Comparison of ENCODE assay signal across 34 cellular contexts in the genomic region with DNA sequence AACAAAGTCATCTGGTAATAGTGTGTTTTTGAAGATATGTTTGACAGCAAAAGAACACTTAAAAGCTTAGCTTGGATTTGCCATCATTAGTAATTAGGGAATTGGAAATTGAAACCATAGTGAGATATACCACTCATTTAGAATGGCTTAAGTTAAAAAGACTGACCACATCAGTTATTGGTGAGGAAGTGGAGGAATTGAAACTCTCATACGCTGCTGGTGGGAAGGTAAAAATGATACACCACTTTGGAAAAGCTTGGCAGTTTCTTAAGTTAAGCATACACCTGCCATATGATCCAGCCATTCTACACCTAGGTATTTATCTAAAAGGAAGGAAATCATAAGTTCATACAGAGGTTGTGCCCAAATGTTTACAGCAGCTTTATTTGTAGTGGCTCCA.
DNase-seq lines count a peak whose midpoint lies in the region; ATAC-seq, FAIRE-seq and TF ChIP-seq lines count a peak whose summit lies in the region.
"Had no signal": no experiment of that assay in that cellular context is flagged by ENCODE, and none has a peak within 500 bp of the region (broad histone marks: within the 10 kb centered on the region; RNA-seq: fewer than 3 reads in every experiment).

No MANE protein-coding gene starts in this region.

- CTCF ChIA-PET in A673 (lab: Charles Lee): interaction anchor here (0.7 kb wide), 1 partner anchor 8 kb away, joined by 3 read pairs; no protein-coding TSS in a partner anchor

- no peak overlapping the region for H3K4me3 ChIP-seq in left ventricle myocardium inferior
- H3K4me3 ChIP-seq in aorta (ENCODE audit: low read length in 2 of 2): no peak overlapping the region
- H3K4me3 ChIP-seq in A673 (ENCODE audit: low read depth, low read length, poor library complexity, severe bottlenecking): no peak overlapping the region
- H3K4me3 ChIP-seq: esophagus squamous epithelium, heart right ventricle, Peyer's patch, right atrium auricular region, smooth muscle cell, tibial nerve had no signal

- no peak for TF ChIP-seq CTCF in left ventricle myocardium inferior (IDR thresholded peaks at IDR 0.05; ENCODE audit: borderline replicate concordance)
- TF ChIP-seq CTCF in A673 (conservative IDR thresholded peaks at IDR 0.05; ENCODE audit: low read depth, low read length): no peak

- H3K9me3 ChIP-seq in left ventricle myocardium inferior (replicated peaks) (no peaks in the 10 kb centered on the region), aorta (ENCODE audit: control insufficient read depth, low read length) (no peaks in the 10 kb centered on the region), A673 (ENCODE audit: low read depth, low read length, poor library complexity, severe bottlenecking) (no peaks in the 10 kb centered on the region)
- H3K9me3 ChIP-seq: esophagus squamous epithelium, heart right ventricle, Peyer's patch, right atrium auricular region, tibial nerve had no signal

- 89 to 90% methylated on average over 1 of the region's 1 CpG for WGBS in aorta, 2 donors

- H3K27me3 ChIP-seq in left ventricle myocardium inferior (ENCODE audit: low read depth) (no peaks in the 10 kb centered on the region), aorta (ENCODE audit: control insufficient read depth in 1 of 2, insufficient read depth in 2 of 2, low read length in 1 of 2) (no peaks in the 10 kb centered on the region), A673 (replicated peaks; ENCODE audit: insufficient read depth, low read depth, low read length, poor library complexity) (no peaks in the 10 kb centered on the region)
- H3K27me3 ChIP-seq: esophagus squamous epithelium, heart right ventricle, Peyer's patch, right atrium auricular region, tibial nerve had no signal

- peaks cover 30% of the 10 kb centered on the region for H3K36me3 ChIP-seq in left ventricle myocardium inferior
- peaks cover 0 to 10% of the 10 kb centered on the region in 2 donors for H3K36me3 ChIP-seq in aorta (ENCODE audit: control insufficient read depth in 1 of 2, insufficient read depth in 2 of 2, low read length in 1 of 2)
- H3K36me3 ChIP-seq in A673 (ENCODE audit: insufficient read depth, low read length, poor library complexity, severe bottlenecking): peaks cover 6% of the 10 kb centered on the region

- intact Hi-C loops in left ventricle myocardium inferior (cut with micrococcal nuclease): no loop called here
- intact Hi-C loops in aorta (cut with DNase I): no loop called here
- intact Hi-C loops in A673 (cut with micrococcal nuclease; ENCODE audit: unreplicated experiment): no loop called here

- ATAC-seq in GM18909 (IDR thresholded peaks at IDR 0.05; ENCODE audit: poor library complexity, unreplicated experiment) (peak; percentile 40), HG02798 (IDR thresholded peaks at IDR 0.05; ENCODE audit: poor library complexity, unreplicated experiment) (peak; percentile 48), aorta (ENCODE audit: low FRiP score) (no peak)
- ATAC-seq: activated naive CD8-positive, alpha-beta T cell treated with anti-CD3 and anti-CD28 coated beads, Interleukin-2, amount 50 U/mL, for 24 hours had no signal

- POLR2A ChIA-PET in A673 (lab: Charles Lee; ENCODE audit: low non-redundant PET): no interaction called here

- DNase-seq in GM12891 (ENCODE audit: insufficient read length, low spot score): no peak
- DNase-seq in MV-4-11 (lab: John Stamatoyannopoulos, UW): peak; percentile 31
- DNase-seq in left ventricle myocardium inferior: no peak
- no peak for DNase-seq in aorta
- DNase-seq in A673 (ENCODE audit: low spot score): no peak
- no peak for DNase-seq in HPDE6-E6E7 (ENCODE audit: extremely low spot score)
- DNase-seq: activated CD4-positive, alpha-beta T cell treated with anti-CD3 and anti-CD28 coated beads for 48 hours; activated CD8-positive, alpha-beta memory T cell treated with anti-CD3 and anti-CD28 coated beads for 24 hours; activated gamma-delta T cell treated with Interleukin-2 at 50 U/mL for 16 hours; activated naive CD8-positive, alpha-beta T cell treated with anti-CD3 and anti-CD28 coated beads, Interleukin-2, amount 50 U/mL, for 24 hours; activated T-cell treated with anti-CD3 and anti-CD28 coated beads, Interleukin-2, amount 50 U/mL, for 1 hour; dermis blood vessel endothelial cell; DMS53; esophagus squamous epithelium; foreskin melanocyte; heart right ventricle; NCI-H1092 treated with DMSO at 0.1 percent for 48 hours; NCI-H187; NCI-H2171; NCI-H524; NK-92 treated with Interleukin-12 subunit alpha and Interleukin-12 subunit beta, amount 100 ng/mL, for 24 hours; Peyer's patch; stimulated activated CD4-positive, alpha-beta T cell treated with anti-CD3 and anti-CD28 coated beads, Interleukin-1b, Interleukin-23, amount 100 ng/mL, for 48 hours; stimulated activated CD8-positive, alpha-beta memory T cell treated with anti-CD3 and anti-CD28 coated beads, Interleukin-4, amount 100 ng/mL, for 48 hours; SW 1271; T-helper 9 cell; WERI-Rb-1 had no signal

- H3K4me1 ChIP-seq in left ventricle myocardium inferior (peaks cover 45% of the 10 kb centered on the region), aorta (ENCODE audit: control insufficient read depth in 1 of 2, insufficient read depth in 2 of 2, low read length in 2 of 2) (no peaks in the 10 kb centered on the region), A673 (ENCODE audit: insufficient read depth, low read length, poor library complexity, severe bottlenecking) (no peaks in the 10 kb centered on the region)
- H3K4me1 ChIP-seq: parathyroid adenoma, Peyer's patch had no signal

- H3K27ac ChIP-seq in left ventricle myocardium inferior (replicated peaks) (no peak overlapping the region), aorta (ENCODE audit: low read depth in 1 of 2, low read length in 2 of 2) (no peak overlapping the region), A673 (ENCODE audit: low read depth, low read length, poor library complexity, severe bottlenecking) (no peak overlapping the region)
- H3K27ac ChIP-seq: esophagus squamous epithelium, parathyroid adenoma, Peyer's patch, right atrium auricular region, tibial nerve, WERI-Rb-1 had no signal

- no peak for FAIRE-seq in GM12891 (lab: Jason Lieb, UNC)
- FAIRE-seq: endometrium had no signal

- no peak for TF ChIP-seq POLR2A in GM12891 (IDR thresholded peaks at IDR 0.05; ENCODE audit: low read depth, low read length)

- BruUV-seq in A673 (replicated peaks; lab: Mats Ljungman, UMichigan): no TSS peak

TF ChIP-seq in GM12891, 5 proteins besides CTCF, POLR2A, EP300 and RAD21:
- TF ChIP-seq SPI1 (IDR thresholded peaks at IDR 0.05; ENCODE audit: low read depth, low read length) (peak; percentile 73), PAX5 (IDR thresholded peaks at IDR 0.05; ENCODE audit: insufficient read depth, low read length, severe bottlenecking) (no peak), POLR2AphosphoS5 (IDR thresholded peaks at IDR 0.05; ENCODE audit: low read depth, low read length) (no peak)
